In the genomic region with DNA sequence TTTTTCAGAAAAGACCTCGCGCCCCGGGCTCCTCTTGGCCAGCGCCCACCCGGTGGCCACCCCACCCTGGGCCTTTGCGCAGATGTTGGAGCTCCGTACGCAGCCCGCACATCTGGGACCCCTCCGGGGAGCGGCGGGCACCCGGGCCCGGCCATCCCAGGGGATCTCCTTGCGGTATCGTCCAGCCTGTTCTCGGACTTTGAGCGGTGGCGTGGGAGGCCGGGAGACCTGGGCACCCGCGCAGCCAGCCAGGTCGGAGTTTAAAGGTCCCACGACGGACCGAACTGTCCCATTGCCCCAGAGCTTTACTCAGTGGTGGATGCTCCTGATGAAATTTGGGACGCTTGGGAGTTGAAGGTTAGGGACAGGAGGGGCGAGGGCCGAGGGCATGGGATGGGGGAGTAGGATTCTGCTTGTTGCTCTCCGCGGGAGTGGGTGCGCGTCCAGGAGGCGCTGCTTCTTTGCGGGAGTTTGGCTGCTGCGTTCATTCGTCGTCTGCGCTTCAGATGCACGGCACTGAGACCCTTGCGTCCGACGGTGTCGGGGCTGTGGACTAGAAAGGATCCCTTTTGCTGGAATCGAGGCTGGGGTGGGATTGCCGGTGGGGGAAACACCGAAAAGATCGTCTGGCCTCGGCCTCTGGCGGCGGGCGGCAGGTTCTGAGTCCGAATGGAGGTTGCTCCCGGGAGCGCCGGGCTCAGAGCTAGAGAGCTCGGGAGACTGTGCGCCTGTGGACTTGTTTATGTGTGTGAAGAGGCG, we compare ENCODE assay signal across 10 cellular contexts. TPM values are rescaled to one million over a fixed set of nuclear protein-coding genes. Genes with fewer than 3 reads are reported as not detected.
DNase-seq lines count a peak whose midpoint lies in the region; ATAC-seq and TF ChIP-seq lines count a peak whose summit lies in the region.
"Had no signal": no experiment of that assay in that cellular context is flagged by ENCODE, and none has a peak within 500 bp of the region (broad histone marks: within the 10 kb centered on the region; RNA-seq: fewer than 3 reads in every experiment).

No MANE protein-coding gene starts in this region.

- H2BK12ac ChIP-seq in mesenchymal stem cell (ENCODE audit: low read length in 2 of 2): no peak overlapping the region

- H3K4me2 ChIP-seq in mesenchymal stem cell (ENCODE audit: low read length, poor library complexity, severe bottlenecking): peak overlapping the region; percentile 64

- H3K9ac ChIP-seq in mesenchymal stem cell (ENCODE audit: low read length): peak overlapping the region; percentile 63

- H3K18ac ChIP-seq in mesenchymal stem cell (ENCODE audit: low read depth in 1 of 2, low read length in 2 of 2): peak overlapping the region in 1 of 2 experiments; percentile 48

- H3K14ac ChIP-seq in mesenchymal stem cell (ENCODE audit: low read length in 2 of 2): peak overlapping the region in 1 of 2 experiments; percentile 12

- no peak for TF ChIP-seq POLR2A in upper lobe of left lung (IDR thresholded peaks at IDR 0.05)

- no peak overlapping the region for H2BK5ac ChIP-seq in mesenchymal stem cell (ENCODE audit: low read depth, low read length, poor library complexity, severe bottlenecking)

- no peaks in the 10 kb centered on the region for H3K36me3 ChIP-seq in ectodermal cell (ENCODE audit: control insufficient read depth, insufficient read depth, low read length)
- H3K36me3 ChIP-seq in mesenchymal stem cell (ENCODE audit: control insufficient read depth in 1 of 2, insufficient read depth in 2 of 2, low read depth in 1 of 2, low read length in 2 of 2): no peaks in the 10 kb centered on the region
- H3K36me3 ChIP-seq in upper lobe of left lung: no peaks in the 10 kb centered on the region

- TF ChIP-seq EP300 in upper lobe of left lung (IDR thresholded peaks at IDR 0.05): no peak

- no peak overlapping the region for H2BK120ac ChIP-seq in mesenchymal stem cell (ENCODE audit: low read depth, low read length)

- H2BK15ac ChIP-seq in mesenchymal stem cell (ENCODE audit: low read depth, poor library complexity, severe bottlenecking): no peak overlapping the region

- H3K4me1 ChIP-seq in ectodermal cell (ENCODE audit: control insufficient read depth, insufficient read depth, low read length) (peaks cover 29% of the 10 kb centered on the region), mesenchymal stem cell (ENCODE audit: control insufficient read depth, insufficient read depth, low read depth, low read length) (peaks cover 32% of the 10 kb centered on the region), upper lobe of left lung (peaks cover 22 to 36% (median 30%) of the 10 kb centered on the region in 4 donors)

- 0 to 1% methylated on average over 59 of the region's 59 CpGs for WGBS in ectodermal cell, 2 experiments
- WGBS in mesenchymal stem cell: 1% methylated on average over 59 of the region's 59 CpGs
- 0 to 9% methylated on average over 20 to 36 of the region's 59 CpGs for WGBS in upper lobe of left lung, 2 donors

- H3K9me3 ChIP-seq in ectodermal cell (ENCODE audit: control insufficient read depth, low read length): no peaks in the 10 kb centered on the region
- H3K9me3 ChIP-seq in mesenchymal stem cell (ENCODE audit: control insufficient read depth, low read length): no peaks in the 10 kb centered on the region
- no peaks in the 10 kb centered on the region for H3K9me3 ChIP-seq in upper lobe of left lung

- peak; percentile 24 for DNase-seq in NCI-H1092 treated with DMSO at 0.1 percent for 48 hours (lab: John Stamatoyannopoulos, UW)
- no peak for DNase-seq in NCI-H1092 (lab: John Stamatoyannopoulos, UW)
- peak; percentile 32 for DNase-seq in mesenchymal stem cell
- peak in 1 of 2 donors; percentile 68 for DNase-seq in upper lobe of left lung
- DNase-seq: naive thymus-derived CD8-positive, alpha-beta T cell; NCI-H1694 treated with DMSO at 0.1 percent for 48 hours had no signal

- ATAC-seq in upper lobe of left lung (ENCODE audit: low FRiP score in 2 of 2) (no peak), HG03095 (IDR thresholded peaks at IDR 0.05; ENCODE audit: unreplicated experiment) (no peak), GM19328 (IDR thresholded peaks at IDR 0.05; ENCODE audit: unreplicated experiment) (no peak), GM21360 (IDR thresholded peaks at IDR 0.05; ENCODE audit: unreplicated experiment) (no peak)
- ATAC-seq: naive thymus-derived CD8-positive, alpha-beta T cell had no signal

- H2AFZ ChIP-seq in mesenchymal stem cell (ENCODE audit: low read depth, low read length): peak overlapping the region; percentile 55

- H3K4ac ChIP-seq in mesenchymal stem cell (ENCODE audit: low read depth in 1 of 2, low read length in 2 of 2): no peak overlapping the region

- H3K27me3 ChIP-seq in ectodermal cell (ENCODE audit: control insufficient read depth, insufficient read depth, low read length, poor library complexity, severe bottlenecking) (peaks cover 68% of the 10 kb centered on the region), mesenchymal stem cell (ENCODE audit: control insufficient read depth in 1 of 2, insufficient read depth in 1 of 2, low read length in 2 of 2) (peaks cover 87 to 92% of the 10 kb centered on the region in 2 experiments), upper lobe of left lung (peaks cover 0 to 50% (median 24%) of the 10 kb centered on the region in 4 donors)

- H2AK5ac ChIP-seq in mesenchymal stem cell (ENCODE audit: low read length, severe bottlenecking): no peak overlapping the region

- no peak overlapping the region for H4K8ac ChIP-seq in mesenchymal stem cell (ENCODE audit: low read length)

- H3K4me3 ChIP-seq in ectodermal cell (ENCODE audit: insufficient read depth, low read depth, low read length): peak overlapping the region; percentile 73
- H3K4me3 ChIP-seq in mesenchymal stem cell (ENCODE audit: insufficient read depth in 1 of 2, low read depth in 1 of 2, low read length in 2 of 2): peak overlapping the region; percentile 52 to 77
- peak overlapping the region in 3 of 4 donors; percentile 29 to 44 (median 38) for H3K4me3 ChIP-seq in upper lobe of left lung

- peak overlapping the region in 1 of 2 experiments; percentile 56 for H3K23ac ChIP-seq in mesenchymal stem cell (ENCODE audit: low read length in 2 of 2)

- H3K79me1 ChIP-seq in mesenchymal stem cell (replicated peaks; ENCODE audit: low read length, poor library complexity, severe bottlenecking): no peaks in the 10 kb centered on the region

- no peak for TF ChIP-seq CTCF in upper lobe of left lung (IDR thresholded peaks at IDR 0.05)

- H4K91ac ChIP-seq in mesenchymal stem cell (ENCODE audit: low read length): no peak overlapping the region

- no peak overlapping the region for H3K27ac ChIP-seq in ectodermal cell (ENCODE audit: insufficient read depth, low read depth, low read length, poor library complexity, severe bottlenecking)
- no peak overlapping the region for H3K27ac ChIP-seq in mesenchymal stem cell (ENCODE audit: low read length, poor library complexity, severe bottlenecking)
- peak overlapping the region in 2 of 4 donors; percentile 13 to 35 for H3K27ac ChIP-seq in upper lobe of left lung

RNA-seq across cellular contexts. Expression of gene NTF3, which starts 1.4 kb away (rescaled TPM):
- 11.6 TPM for polyA plus RNA-seq in ectodermal cell (2013, experiment 1 of 4)
- 11.8 TPM for polyA plus RNA-seq in ectodermal cell (2013, experiment 2 of 4)
- polyA plus RNA-seq in ectodermal cell (2013, experiment 3 of 4): 8.3 TPM
- 8.3 TPM for polyA plus RNA-seq in ectodermal cell (2013, experiment 4 of 4)
- 7.4 TPM for polyA plus RNA-seq in mesenchymal stem cell (2013, experiment 1 of 2)
- 7.6 TPM for polyA plus RNA-seq in mesenchymal stem cell (2013, experiment 2 of 2)
- under 1 TPM in 3 of 6 donors, not detected in 3; 0.46 to 0.71 (median 0.54) TPM for total RNA-seq in upper lobe of left lung
- total RNA-seq: naive thymus-derived CD8-positive, alpha-beta T cell had no signal
- polyA plus RNA-seq: naive thymus-derived CD8-positive, alpha-beta T cell had no signal
